ENCODE assay signal across 23 cellular contexts in genomic region chr3:20079621-20080020, GRCh38. TPM values are rescaled to one million over a fixed set of nuclear protein-coding genes. Genes with fewer than 3 reads are reported as not detected.
DNase-seq lines count a peak whose midpoint lies in the region; ATAC-seq and TF ChIP-seq lines count a peak whose summit lies in the region.
"Had no signal": no experiment of that assay in that cellular context is flagged by ENCODE, and none has a peak within 500 bp of the region (broad histone marks: within the 10 kb centered on the region; RNA-seq: fewer than 3 reads in every experiment).

No MANE protein-coding gene starts in this region.

- H3K27me3 Mint-ChIP-seq in CD4-positive, alpha-beta T cell: no peaks in the 10 kb centered on the region
- H3K27me3 Mint-ChIP-seq: progenitor cell of endocrine pancreas had no signal

- no peak for TF ChIP-seq POLR2A in gastrocnemius medialis (IDR thresholded peaks at IDR 0.05)

- no peak for TF ChIP-seq CTCF in CD4-positive, alpha-beta T cell (IDR thresholded peaks at IDR 0.05)
- TF ChIP-seq CTCF in OCI-LY1 (IDR thresholded peaks at IDR 0.05; ENCODE audit: low read length): no peak
- TF ChIP-seq CTCF in gastrocnemius medialis (IDR thresholded peaks at IDR 0.05 in 4 of 5, conservative IDR thresholded peaks at IDR 0.05 in 1 of 5): no peak
- TF ChIP-seq CTCF in OCI-LY7 (conservative IDR thresholded peaks at IDR 0.05; ENCODE audit: low read length): no peak

- H3K4me1 Mint-ChIP-seq in CD4-positive, alpha-beta T cell (ENCODE audit: low read depth): peaks cover 22% of the 10 kb centered on the region

- no peak for ATAC-seq in CD4-positive, alpha-beta T cell (ENCODE audit: poor library complexity)
- ATAC-seq in gastrocnemius medialis (no peak), GM21723 (IDR thresholded peaks at IDR 0.05; ENCODE audit: unreplicated experiment) (no peak)
- ATAC-seq: body of pancreas, esophagus mucosa, foreskin keratinocyte, left lobe of liver had no signal

- no peaks in the 10 kb centered on the region for H3K9me3 Mint-ChIP-seq in CD4-positive, alpha-beta T cell
- H3K9me3 Mint-ChIP-seq: neural progenitor cell had no signal

- H3F3A ChIP-seq in OCI-LY1 (ENCODE audit: insufficient read depth, low read length): no peaks in the 10 kb centered on the region

- H3K4me3 Mint-ChIP-seq in CD4-positive, alpha-beta T cell: no peak overlapping the region
- H3K4me3 Mint-ChIP-seq: neural progenitor cell had no signal

- H2AFZ ChIP-seq in OCI-LY1 (ENCODE audit: low read length) (no peak overlapping the region), OCI-LY7 (ENCODE audit: low read length) (no peak overlapping the region)
- H2AFZ ChIP-seq: neural progenitor cell had no signal

- H3K4me1 ChIP-seq in OCI-LY1 (ENCODE audit: insufficient read depth, low read length, severe bottlenecking) (peaks cover 19% of the 10 kb centered on the region), gastrocnemius medialis (peaks cover 21 to 25% of the 10 kb centered on the region in 2 donors), OCI-LY7 (ENCODE audit: insufficient read depth, low read length, poor library complexity, severe bottlenecking) (no peaks in the 10 kb centered on the region)
- H3K4me1 ChIP-seq: colonic mucosa had no signal

- no TSS peak for BruUV-seq in OCI-LY7 (replicated peaks; lab: Mats Ljungman, UMichigan)

- no peaks in the 10 kb centered on the region; the same call in 1 of the 2 replicates for H3K36me3 ChIP-seq in OCI-LY1 (ENCODE audit: insufficient read depth, low read length)
- no peaks in the 10 kb centered on the region for H3K36me3 ChIP-seq in gastrocnemius medialis
- no peaks in the 10 kb centered on the region; the same call in 1 of the 2 replicates for H3K36me3 ChIP-seq in OCI-LY7 (ENCODE audit: insufficient read depth, low read length)
- H3K36me3 ChIP-seq: BLaER1, colonic mucosa, neural progenitor cell had no signal

- intact Hi-C loops in CD4-positive, alpha-beta T cell (cut with DNase I, micrococcal nuclease): loop anchor here in 1 of 2 experiments (5.0 kb wide), 1 partner anchor 37 kb away; the partner anchor contains the start of gene KAT2B
- intact Hi-C loops in gastrocnemius medialis (cut with DNase I; ENCODE audit: low total_unique reads) (loop anchor here (2.0 kb wide), 1 partner anchor 133 kb away; the partner anchor contains the start of gene RAB5A), OCI-LY7 (cut with micrococcal nuclease; ENCODE audit: unreplicated experiment) (no loop called here)

- DNase-seq in CD4-positive, alpha-beta T cell: no peak
- DNase-seq in globus pallidus (ENCODE audit: low spot score): peak; percentile 74
- DNase-seq in gastrocnemius medialis: no peak
- DNase-seq in HEK293T (ENCODE audit: extremely low spot score): no peak
- no peak for DNase-seq in OCI-LY7 (ENCODE audit: low spot score)
- DNase-seq: ACHN; activated effector memory CD4-positive, alpha-beta T cell treated with anti-CD3 and anti-CD28 coated beads, Interleukin-2, amount 50 U/mL, for 16 hours; body of pancreas; Calu3; colonic mucosa; foreskin keratinocyte; HCEC 1CT; NCI-H1694 treated with DMSO at 0.1 percent for 48 hours; NCI-H2171; NCI-H510A treated with DMSO at 0.1 percent for 48 hours; stimulated activated CD8-positive, alpha-beta memory T cell treated with anti-CD3 and anti-CD28 coated beads, Interleukin-4, amount 100 ng/mL, for 48 hours had no signal

- H4K20me1 ChIP-seq in OCI-LY1 (ENCODE audit: insufficient read depth, low read length): no peaks in the 10 kb centered on the region
- H4K20me1 ChIP-seq in OCI-LY7 (ENCODE audit: insufficient read depth, low read length): no peaks in the 10 kb centered on the region
- H4K20me1 ChIP-seq: BLaER1 had no signal

- no peak overlapping the region for H3K4me2 ChIP-seq in OCI-LY1 (ENCODE audit: low read length)
- H3K4me2 ChIP-seq in OCI-LY7 (ENCODE audit: low read length): no peak overlapping the region
- H3K4me2 ChIP-seq: BLaER1, neural progenitor cell had no signal

- POLR2A ChIA-PET in CD4-positive, alpha-beta T cell (lab: Charles Lee): interaction anchor here (0.9 to 2.0 kb wide), 3 partner anchors 35 to 41 kb away, joined by 3 to 6 read pairs (median 4); partner anchors contain the start of gene KAT2B
- POLR2A ChIA-PET in HEK293T (lab: Yijun Ruan, JAX): no interaction called here
- POLR2A ChIA-PET in OCI-LY7 (lab: Charles Lee): interaction anchor here (1.2 kb wide), 1 partner anchor 39 kb away, joined by 3 read pairs; no protein-coding TSS in a partner anchor

- H3K79me2 ChIP-seq in OCI-LY1 (ENCODE audit: insufficient read depth, low read length): no peaks in the 10 kb centered on the region
- H3K79me2 ChIP-seq in OCI-LY7 (ENCODE audit: insufficient read depth, low read depth, low read length): no peaks in the 10 kb centered on the region

- H3K9me3 ChIP-seq in CD4-positive, alpha-beta T cell (ENCODE audit: control insufficient read depth, low read length): no peaks in the 10 kb centered on the region
- no peaks in the 10 kb centered on the region for H3K9me3 ChIP-seq in OCI-LY1 (ENCODE audit: low read length)
- H3K9me3 ChIP-seq in gastrocnemius medialis: no peaks in the 10 kb centered on the region
- no peaks in the 10 kb centered on the region for H3K9me3 ChIP-seq in OCI-LY7 (ENCODE audit: low read length)
- H3K9me3 ChIP-seq: BLaER1, body of pancreas, colonic mucosa had no signal

- in situ Hi-C loops in gastrocnemius medialis (cut with MboI; ENCODE audit: low sequenced_read_pairs in 4 of 4): no loop called here

- CTCF ChIA-PET in CD4-positive, alpha-beta T cell (lab: Charles Lee): no interaction called here
- CTCF ChIA-PET in HEK293T (lab: Yijun Ruan, JAX) (no interaction called here), OCI-LY7 (lab: Charles Lee; ENCODE audit: unreplicated experiment) (no interaction called here)

- no peak overlapping the region for H3K4me3 ChIP-seq in OCI-LY1 (ENCODE audit: low read depth, low read length, poor library complexity, severe bottlenecking)
- H3K4me3 ChIP-seq in gastrocnemius medialis: no peak overlapping the region
- no peak overlapping the region for H3K4me3 ChIP-seq in OCI-LY7 (ENCODE audit: low read depth, low read length, poor library complexity, severe bottlenecking)
- H3K4me3 ChIP-seq: BLaER1, body of pancreas, colonic mucosa, neural progenitor cell had no signal

- no peaks in the 10 kb centered on the region for H3K27me3 ChIP-seq in CD4-positive, alpha-beta T cell (ENCODE audit: control insufficient read depth, insufficient read depth, low read length)
- H3K27me3 ChIP-seq in OCI-LY1 (ENCODE audit: insufficient read depth, low read length) (no peaks in the 10 kb centered on the region), gastrocnemius medialis (no peaks in the 10 kb centered on the region)
- H3K27me3 ChIP-seq: BLaER1, body of pancreas, colonic mucosa, foreskin keratinocyte, neural progenitor cell had no signal

- peaks cover 70% of the 10 kb centered on the region for H3K36me3 Mint-ChIP-seq in CD4-positive, alpha-beta T cell (ENCODE audit: low read depth)
- H3K36me3 Mint-ChIP-seq: neural progenitor cell had no signal

- H3K9me2 ChIP-seq in OCI-LY1 (ENCODE audit: low read depth, low read length) (no peaks in the 10 kb centered on the region), OCI-LY7 (ENCODE audit: insufficient read depth, low read length) (no peaks in the 10 kb centered on the region)

- peak overlapping the region; percentile 8 for H3K27ac Mint-ChIP-seq in CD4-positive, alpha-beta T cell
- H3K27ac Mint-ChIP-seq: neural progenitor cell, progenitor cell of endocrine pancreas had no signal

- no peak overlapping the region for H3K9ac ChIP-seq in OCI-LY1 (ENCODE audit: low read length)
- H3K9ac ChIP-seq: BLaER1, neural progenitor cell had no signal

- H3K27ac ChIP-seq in CD4-positive, alpha-beta T cell (ENCODE audit: low read depth, low read length): no peak overlapping the region
- H3K27ac ChIP-seq in OCI-LY1 (ENCODE audit: low read depth, low read length, poor library complexity, severe bottlenecking) (peak overlapping the region; percentile 51), gastrocnemius medialis (peak overlapping the region; percentile 12 to 85 (median 80)), OCI-LY7 (ENCODE audit: low read depth, low read length, poor library complexity, severe bottlenecking) (no peak overlapping the region)
- H3K27ac ChIP-seq: BLaER1, colonic mucosa, foreskin keratinocyte, neural progenitor cell had no signal

TF ChIP-seq in HEK293T, 16 proteins besides CTCF, POLR2A, EP300 and RAD21:
- TF ChIP-seq HDGF (IDR thresholded peaks at IDR 0.05; ENCODE audit: borderline replicate concordance) (no peak), SP1 (IDR thresholded peaks at IDR 0.05) (no peak), FOXK2 (IDR thresholded peaks at IDR 0.05) (no peak), LEF1 (IDR thresholded peaks at IDR 0.05; ENCODE audit: borderline replicate concordance) (no peak), FOXM1 (IDR thresholded peaks at IDR 0.05; ENCODE audit: borderline replicate concordance) (no peak), ZNF384 (IDR thresholded peaks at IDR 0.05) (no peak), FOXA1 (IDR thresholded peaks at IDR 0.05) (no peak), CTBP1 (IDR thresholded peaks at IDR 0.05; ENCODE audit: borderline replicate concordance) (no peak), SUZ12 (IDR thresholded peaks at IDR 0.05) (no peak), NFRKB (IDR thresholded peaks at IDR 0.05) (no peak), ELF4 (IDR thresholded peaks at IDR 0.05) (no peak), L3MBTL2 (conservative IDR thresholded peaks at IDR 0.05) (no peak), PKNOX1 (IDR thresholded peaks at IDR 0.05) (no peak), TARDBP (IDR thresholded peaks at IDR 0.05) (no peak), ARNT (IDR thresholded peaks at IDR 0.05) (no peak)

RNA-seq across cellular contexts. Expression of gene KAT2B, which starts 39.4 kb away (rescaled TPM):
- total RNA-seq in CD4-positive, alpha-beta T cell: 10 to 100 TPM; 50.9 to 54.4 TPM
- total RNA-seq in gastrocnemius medialis: 10 to 100 TPM; 39.4 to 87.3 (median 61.1) TPM
- 19.2 and 24.2 TPM in 2 replicates for total RNA-seq in OCI-LY7 (2014; rRNA removed; shearing (Covaris generic))
- total RNA-seq in OCI-LY7 (2022): 32.9 and 33.4 TPM in 2 replicates

Comparison
In these comparisons a context has a peak if more than half of its experiments do, and no peak if none do; other contexts are left out.
1. H3K27ac ChIP-seq: peak in OCI-LY1 (single experiment) and gastrocnemius medialis (4 of 4); none in CD4-positive, alpha-beta T cell (single experiment) and OCI-LY7 (single experiment).